ENCODE assay signal across 38 cellular contexts in genomic region chr13:80164451-80164850, GRCh38.
"Had no signal": no experiment of that assay in that cellular context is flagged by ENCODE, and none has a peak within 500 bp of the region (broad histone marks: within the 10 kb centered on the region; RNA-seq: fewer than 3 reads in every experiment).

No MANE protein-coding gene starts in this region.

- H3K9me3 ChIP-seq: adrenal gland had no signal

- H3K9me3 Mint-ChIP-seq: activated B cell treated with CpG ODN at 0.5 μM for 24 hours; activated CD4-positive, alpha-beta memory T cell treated with anti-CD3 and anti-CD28 coated beads for 36 hours; activated CD4-positive, alpha-beta T cell treated with anti-CD3 and anti-CD28 coated beads, Interleukin-2, amount 10 ng/mL, durations not matched to agents 24 days and 14 days; activated CD8-positive, alpha-beta T cell treated with anti-CD3 and anti-CD28 coated beads for 36 hours; activated naive CD4-positive, alpha-beta T cell treated with anti-CD3 and anti-CD28 coated beads for 36 hours; activated naive CD8-positive, alpha-beta T cell treated with anti-CD3 and anti-CD28 coated beads for 36 hours; activated T-cell treated with anti-CD3 and anti-CD28 coated beads, Interleukin-2, amount 50 U/mL, for 4 hours; activated T-cell treated with anti-CD3 and anti-CD28 coated beads, Interleukin-2, amount 50 U/mL, for 72 hours; activated T-helper 1 cell treated with anti-CD3 and anti-CD28 coated beads, Interleukin-12 subunit alpha, Interleukin-12 subunit beta, Interleukin-2, Interleukin-4 antibody, amounts not matched to agents 30 ng/mL and 10 ng/mL and 1 ng/mL, durations not matched to agents 14 hours and 24 hours and 36 hours; T-helper 1 cell treated with Interleukin-12 subunit alpha and Interleukin-12 subunit beta and Interleukin-4 antibody, amounts not matched to agents 30 μg/mL and 1 μg/mL, for 36 hours had no signal

- H3K27me3 Mint-ChIP-seq: activated B cell treated with CpG ODN at 0.5 μM for 24 hours; activated CD4-positive, alpha-beta memory T cell treated with anti-CD3 and anti-CD28 coated beads for 36 hours; activated CD4-positive, alpha-beta T cell treated with anti-CD3 and anti-CD28 coated beads, Interleukin-2, amount 10 ng/mL, durations not matched to agents 24 days and 14 days; activated CD8-positive, alpha-beta T cell treated with anti-CD3 and anti-CD28 coated beads for 36 hours; activated naive CD8-positive, alpha-beta T cell treated with anti-CD3 and anti-CD28 coated beads for 36 hours; activated T-helper 17 cell treated with anti-CD3 and anti-CD28 coated beads, Interleukin-2, amount 50 U/mL, for 72 hours; central memory CD8-positive, alpha-beta T cell had no signal

- H3K4me1 ChIP-seq: adrenal gland had no signal

- H3K4me3 Mint-ChIP-seq: activated B cell treated with CpG ODN at 0.5 μM for 24 hours; activated CD4-positive, alpha-beta memory T cell treated with anti-CD3 and anti-CD28 coated beads for 36 hours; activated CD4-positive, alpha-beta T cell treated with anti-CD3 and anti-CD28 coated beads, Interleukin-2, amount 10 ng/mL, durations not matched to agents 24 days and 14 days; activated CD8-positive, alpha-beta T cell treated with anti-CD3 and anti-CD28 coated beads for 36 hours; activated naive CD4-positive, alpha-beta T cell treated with anti-CD3 and anti-CD28 coated beads for 36 hours; activated naive CD8-positive, alpha-beta T cell treated with anti-CD3 and anti-CD28 coated beads for 36 hours; activated T-cell treated with anti-CD3 and anti-CD28 coated beads, Interleukin-2, amount 50 U/mL, for 4 hours; activated T-cell treated with anti-CD3 and anti-CD28 coated beads, Interleukin-2, amount 50 U/mL, for 72 hours; activated T-helper 1 cell treated with anti-CD3 and anti-CD28 coated beads, Interleukin-12 subunit alpha, Interleukin-12 subunit beta, Interleukin-2, Interleukin-4 antibody, amounts not matched to agents 30 ng/mL and 10 ng/mL and 1 ng/mL, durations not matched to agents 14 hours and 24 hours and 36 hours; activated T-helper 17 cell treated with anti-CD3 and anti-CD28 coated beads, Interleukin-2, amount 50 U/mL, for 72 hours; brain; central memory CD8-positive, alpha-beta T cell; T-helper 1 cell treated with Interleukin-12 subunit alpha and Interleukin-12 subunit beta and Interleukin-4 antibody, amounts not matched to agents 30 μg/mL and 1 μg/mL, for 36 hours; T-helper 2 cell treated with Interferon-gamma antibody and Interleukin-4, amounts not matched to agents 5 μg/mL and 100 μg/mL, for 36 hours had no signal

- H3K4me3 ChIP-seq: adrenal gland, cardiac muscle cell had no signal

- FAIRE-seq: bronchial epithelial cell, TTC549 had no signal

- DNase-seq: activated B cell treated with CpG ODN at 0.5 μM for 24 hours; activated CD4-positive, alpha-beta memory T cell treated with anti-CD3 and anti-CD28 coated beads for 36 hours; activated CD4-positive, alpha-beta T cell treated with anti-CD3 and anti-CD28 coated beads for 4 hours; activated CD4-positive, alpha-beta T cell treated with anti-CD3 and anti-CD28 coated beads, Interleukin-2, amount 10 ng/mL, durations not matched to agents 24 days and 14 days; activated CD4-positive, alpha-beta T cell treated with anti-CD3 and anti-CD28 coated beads, Interleukin-2, amount 50 U/mL, for 1 hour; activated CD4-positive, alpha-beta T cell treated with anti-CD3 and anti-CD28 coated beads, Interleukin-2, amount 50 U/mL, for 4 hours; activated CD4-positive, CD25-positive, alpha-beta regulatory T cell treated with anti-CD3 and anti-CD28 coated beads, Interleukin-2, amount 50 U/mL, for 72 hours; activated CD8-positive, alpha-beta memory T cell treated with anti-CD3 and anti-CD28 coated beads, Interleukin-2, amount 50 U/mL, for 4 hours; activated CD8-positive, alpha-beta T cell treated with anti-CD3 and anti-CD28 coated beads for 36 hours; activated effector memory CD4-positive, alpha-beta T cell treated with anti-CD3 and anti-CD28 coated beads, Interleukin-2, amount 50 U/mL, for 16 hours; activated gamma-delta T cell treated with Interleukin-2 at 50 U/mL for 16 hours; activated naive CD4-positive, alpha-beta T cell; activated naive CD4-positive, alpha-beta T cell treated with anti-CD3 and anti-CD28 coated beads for 36 hours; activated naive CD4-positive, alpha-beta T cell treated with anti-CD3 and anti-CD28 coated beads, Interleukin-2, amount 50 U/mL, for 16 hours; activated naive CD8-positive, alpha-beta T cell treated with anti-CD3 and anti-CD28 coated beads for 36 hours; activated T-cell treated with anti-CD3 and anti-CD28 coated beads for 4 hours; activated T-cell treated with anti-CD3 and anti-CD28 coated beads, Interleukin-2, amount 50 U/mL, for 1 hour; activated T-cell treated with anti-CD3 and anti-CD28 coated beads, Interleukin-2, amount 50 U/mL, for 4 hours; activated T-cell treated with anti-CD3 and anti-CD28 coated beads, Interleukin-2, amount 50 U/mL, for 72 hours; adrenal gland; amniotic stem cell; aorta; caudate nucleus; cerebellar nuclear complex; T-helper 1 cell; T-helper 2 cell; T-helper 9 cell had no signal

- H3K27ac ChIP-seq: adrenal gland, cardiac muscle cell, VCaP had no signal

- H3K36me3 ChIP-seq: adrenal gland, cardiac muscle cell had no signal

- H3K27ac Mint-ChIP-seq: activated B cell treated with CpG ODN at 0.5 μM for 24 hours; activated CD4-positive, alpha-beta memory T cell treated with anti-CD3 and anti-CD28 coated beads for 36 hours; activated CD4-positive, alpha-beta T cell treated with anti-CD3 and anti-CD28 coated beads, Interleukin-2, amount 10 ng/mL, durations not matched to agents 24 days and 14 days; activated CD8-positive, alpha-beta T cell treated with anti-CD3 and anti-CD28 coated beads for 36 hours; activated naive CD4-positive, alpha-beta T cell treated with anti-CD3 and anti-CD28 coated beads for 36 hours; activated naive CD4-positive, alpha-beta T cell treated with anti-CD3 and anti-CD28 coated beads, Interleukin-2, amount 50 U/mL, for 72 hours; activated naive CD8-positive, alpha-beta T cell treated with anti-CD3 and anti-CD28 coated beads for 36 hours; activated T-cell treated with anti-CD3 and anti-CD28 coated beads, Interleukin-2, amount 50 U/mL, for 72 hours; activated T-helper 1 cell treated with anti-CD3 and anti-CD28 coated beads, Interleukin-12 subunit alpha, Interleukin-12 subunit beta, Interleukin-2, Interleukin-4 antibody, amounts not matched to agents 30 ng/mL and 10 ng/mL and 1 ng/mL, durations not matched to agents 14 hours and 24 hours and 36 hours; activated T-helper 17 cell treated with anti-CD3 and anti-CD28 coated beads, Interleukin-2, amount 50 U/mL, for 72 hours; brain; T-helper 1 cell treated with Interleukin-12 subunit alpha and Interleukin-12 subunit beta and Interleukin-4 antibody, amounts not matched to agents 30 μg/mL and 1 μg/mL, for 36 hours; T-helper 2 cell treated with Interferon-gamma antibody and Interleukin-4, amounts not matched to agents 5 μg/mL and 100 μg/mL, for 36 hours had no signal

- H3K36me3 Mint-ChIP-seq: activated CD4-positive, alpha-beta memory T cell treated with anti-CD3 and anti-CD28 coated beads for 36 hours; activated naive CD4-positive, alpha-beta T cell treated with anti-CD3 and anti-CD28 coated beads, Interleukin-2, amount 50 U/mL, for 72 hours; activated naive CD8-positive, alpha-beta T cell treated with anti-CD3 and anti-CD28 coated beads for 36 hours; brain had no signal

- H3K27me3 ChIP-seq: adrenal gland, cardiac muscle cell had no signal

- H3K4me1 Mint-ChIP-seq: activated CD4-positive, alpha-beta T cell treated with anti-CD3 and anti-CD28 coated beads, Interleukin-2, amount 10 ng/mL, durations not matched to agents 24 days and 14 days; activated naive CD8-positive, alpha-beta T cell treated with anti-CD3 and anti-CD28 coated beads for 36 hours; activated T-helper 17 cell treated with anti-CD3 and anti-CD28 coated beads, Interleukin-2, amount 50 U/mL, for 72 hours; central memory CD8-positive, alpha-beta T cell had no signal
